Comparison of ENCODE assay signal across 8 cellular contexts in genomic region chr12:49664591-49665146, GRCh38. TPM values are rescaled to one million over a fixed set of nuclear protein-coding genes. Genes with fewer than 3 reads are reported as not detected.
DNase-seq lines count a peak whose midpoint lies in the region; ATAC-seq and TF ChIP-seq lines count a peak whose summit lies in the region.

No MANE protein-coding gene starts in this region.

- H3K4me3 ChIP-seq in ACC112 (ENCODE audit: low read depth, low read length) (no peak overlapping the region), subcutaneous abdominal adipose tissue (ENCODE audit: low read depth in 1 of 5, low read length in 5 of 5) (no peak overlapping the region)

- H3K4me3 Mint-ChIP-seq in effector memory CD8-positive, alpha-beta T cell = peak overlapping the region in 1 of 2 donors; percentile 74

- POLR2A ChIA-PET in HEK293T (lab: Yijun Ruan, JAX) = no interaction called here

- H3K4me1 ChIP-seq in ACC112 (ENCODE audit: control insufficient read depth, insufficient read depth, low read length, unreplicated experiment) = peaks cover 28% of the 10 kb centered on the region
- peaks cover 29 to 79% (median 56%) of the 10 kb centered on the region in 5 donors for H3K4me1 ChIP-seq in subcutaneous abdominal adipose tissue (ENCODE audit: control insufficient read depth in 5 of 5, insufficient read depth in 5 of 5, low read length in 5 of 5)

- H3K27me3 Mint-ChIP-seq in effector memory CD8-positive, alpha-beta T cell = no peaks in the 10 kb centered on the region

- DNase-seq in effector memory CD8-positive, alpha-beta T cell = no peak
- DNase-seq in left lobe of liver (ENCODE audit: low spot score) (no peak), HEK293T (ENCODE audit: extremely low spot score) (no peak)

- H3K27me3 ChIP-seq in ACC112 (ENCODE audit: insufficient read depth, low read length) = no peaks in the 10 kb centered on the region
- H3K27me3 ChIP-seq in subcutaneous abdominal adipose tissue (ENCODE audit: control insufficient read depth in 5 of 5, insufficient read depth in 4 of 5, low read length in 5 of 5) = no peaks in the 10 kb centered on the region

- H3K27ac Mint-ChIP-seq in effector memory CD8-positive, alpha-beta T cell = peak overlapping the region; percentile 97 to 98

- H3K9me3 Mint-ChIP-seq in effector memory CD8-positive, alpha-beta T cell = no peaks in the 10 kb centered on the region

- H3K36me3 Mint-ChIP-seq in effector memory CD8-positive, alpha-beta T cell (ENCODE audit: insufficient read depth) = peaks cover 7% of the 10 kb centered on the region

- H3K9me3 ChIP-seq in subcutaneous abdominal adipose tissue (ENCODE audit: control insufficient read depth in 5 of 5, low read length in 5 of 5) = no peaks in the 10 kb centered on the region

- H3K79me2 ChIP-seq in ACC112 (ENCODE audit: control insufficient read depth, insufficient read depth, low read length, unreplicated experiment) = peaks cover 19% of the 10 kb centered on the region

- H2AFZ ChIP-seq in ACC112 (ENCODE audit: low read length, unreplicated experiment) = no peak overlapping the region

- CTCF ChIA-PET in HEK293T (lab: Yijun Ruan, JAX) = interaction anchor here (0.7 to 1.5 kb wide), 2 partner anchors 38 to 722 kb away, joined by 3 to 7 read pairs; no protein-coding TSS in a partner anchor

- H3K27ac ChIP-seq in ACC112 (ENCODE audit: low read depth, low read length) (peak overlapping the region; percentile 36; the same call in 1 of the 2 replicates), subcutaneous abdominal adipose tissue (ENCODE audit: low read depth, low read length) (peak overlapping the region; percentile 79)

- ATAC-seq in GM19351 (IDR thresholded peaks at IDR 0.05; ENCODE audit: unreplicated experiment) = peak; percentile 70
- ATAC-seq in HG03571 (IDR thresholded peaks at IDR 0.05; ENCODE audit: unreplicated experiment) = peak; percentile 59
- ATAC-seq in effector memory CD8-positive, alpha-beta T cell (replicated peaks) = no peak
- no peak for ATAC-seq in HG03520 (IDR thresholded peaks at IDR 0.05; ENCODE audit: unreplicated experiment)
- no peak for ATAC-seq in left lobe of liver

- no peak overlapping the region for H3K9ac ChIP-seq in subcutaneous abdominal adipose tissue (ENCODE audit: low read length in 5 of 5)

- H3K4me1 Mint-ChIP-seq in effector memory CD8-positive, alpha-beta T cell (ENCODE audit: low read depth in 2 of 2) = peaks cover 61% of the 10 kb centered on the region in 2 donors

- H3K36me3 ChIP-seq in ACC112 (ENCODE audit: insufficient read depth, low read length) = peaks cover 6% of the 10 kb centered on the region; the same call in 1 of the 2 replicates
- peaks cover 0 to 6% (median 3%) of the 10 kb centered on the region in 5 donors for H3K36me3 ChIP-seq in subcutaneous abdominal adipose tissue (ENCODE audit: control insufficient read depth in 5 of 5, insufficient read depth in 5 of 5, low read length in 5 of 5)

TF ChIP-seq in HEK293T, 16 proteins besides CTCF, POLR2A, EP300 and RAD21:
- TF ChIP-seq LEF1 (IDR thresholded peaks at IDR 0.05; ENCODE audit: borderline replicate concordance) = no peak
- no peak for TF ChIP-seq CTBP1 (IDR thresholded peaks at IDR 0.05; ENCODE audit: borderline replicate concordance)
- TF ChIP-seq ELF4 (IDR thresholded peaks at IDR 0.05) = no peak
- TF ChIP-seq TARDBP (IDR thresholded peaks at IDR 0.05) = no peak
- no peak for TF ChIP-seq PKNOX1 (IDR thresholded peaks at IDR 0.05)
- TF ChIP-seq ARNT (IDR thresholded peaks at IDR 0.05) = no peak
- TF ChIP-seq HDGF (IDR thresholded peaks at IDR 0.05; ENCODE audit: borderline replicate concordance) = no peak
- TF ChIP-seq ZNF384 (IDR thresholded peaks at IDR 0.05) = no peak
- TF ChIP-seq FOXK2 (IDR thresholded peaks at IDR 0.05) = no peak
TF ChIP-seq in HEK293T: peak in this region for 0.

RNA-seq across cellular contexts. Expression of gene PRPF40B, which starts 41.3 kb away (rescaled TPM):
- total RNA-seq in left lobe of liver = 6.3 TPM

RNA-seq across cellular contexts. Expression of gene FMNL3, which starts 42.5 kb away (rescaled TPM):
- 3.1 TPM for total RNA-seq in left lobe of liver

RNA-seq across cellular contexts. Expression of gene FAM186B, which starts 59.2 kb away (rescaled TPM):
- total RNA-seq in left lobe of liver = 1.2 TPM

Comparison
In these comparisons a context has a peak if more than half of its experiments do, and no peak if none do; other contexts are left out.
1. ATAC-seq: peak in GM19351 (single experiment) and HG03571 (single experiment); none in effector memory CD8-positive, alpha-beta T cell (single experiment), HG03520 (single experiment) and left lobe of liver (single experiment).